ENCODE assay signal across 18 cellular contexts in genomic region chr17:2378905-2379304, GRCh38.
"Had no signal": no experiment of that assay in that cellular context is flagged by ENCODE, and none has a peak within 500 bp of the region (broad histone marks: within the 10 kb centered on the region; RNA-seq: fewer than 3 reads in every experiment).

No MANE protein-coding gene starts in this region.

- ATAC-seq: activated CD4-positive, alpha-beta T cell treated with anti-CD3 and anti-CD28 coated beads for 36 hours; activated naive CD8-positive, alpha-beta T cell treated with anti-CD3 and anti-CD28 coated beads, Interleukin-2, amount 50 U/mL, for 24 hours; body of pancreas; left lung; naive thymus-derived CD4-positive, alpha-beta T cell; right cardiac atrium; WTC11 had no signal

- H3K9me3 ChIP-seq: body of pancreas, left lung, tibial artery had no signal

- H3K4me1 Mint-ChIP-seq: activated naive CD8-positive, alpha-beta T cell treated with anti-CD3 and anti-CD28 coated beads, Interleukin-2, amount 50 U/mL, for 24 hours had no signal

- H3K27me3 ChIP-seq: body of pancreas, left lung, tibial artery had no signal

- H3K27me3 Mint-ChIP-seq: activated CD4-positive, alpha-beta T cell treated with anti-CD3 and anti-CD28 coated beads for 36 hours; activated naive CD8-positive, alpha-beta T cell treated with anti-CD3 and anti-CD28 coated beads, Interleukin-2, amount 50 U/mL, for 24 hours; naive thymus-derived CD4-positive, alpha-beta T cell; stimulated activated naive CD8-positive, alpha-beta T cell treated with anti-CD3 and anti-CD28 coated beads, Interleukin-15, Interleukin-2, amounts not matched to agents 100 ng/mL and 50 ng/mL, for 24 hours had no signal

- H3K27ac ChIP-seq: body of pancreas, left lung, parathyroid adenoma, tibial artery had no signal

- H2AFZ ChIP-seq: parathyroid adenoma had no signal

- H3K4me3 Mint-ChIP-seq: activated CD4-positive, alpha-beta T cell treated with anti-CD3 and anti-CD28 coated beads for 36 hours; activated naive CD8-positive, alpha-beta T cell treated with anti-CD3 and anti-CD28 coated beads, Interleukin-2, amount 50 U/mL, for 24 hours; naive thymus-derived CD4-positive, alpha-beta T cell; stimulated activated naive CD8-positive, alpha-beta T cell treated with anti-CD3 and anti-CD28 coated beads, Interleukin-15, Interleukin-2, amounts not matched to agents 100 ng/mL and 50 ng/mL, for 24 hours; WTC11 had no signal

- H3K4me3 ChIP-seq: body of pancreas, left lung, tibial artery had no signal

- H3K9me3 Mint-ChIP-seq: activated naive CD8-positive, alpha-beta T cell treated with anti-CD3 and anti-CD28 coated beads, Interleukin-2, amount 50 U/mL, for 24 hours; naive thymus-derived CD4-positive, alpha-beta T cell; stimulated activated naive CD8-positive, alpha-beta T cell treated with anti-CD3 and anti-CD28 coated beads, Interleukin-15, Interleukin-2, amounts not matched to agents 100 ng/mL and 50 ng/mL, for 24 hours; WTC11 had no signal

- H3K9ac ChIP-seq: parathyroid adenoma had no signal

- DNase-seq: activated CD4-positive, alpha-beta T cell treated with anti-CD3 and anti-CD28 coated beads for 36 hours; activated CD4-positive, alpha-beta T cell treated with anti-CD3 and anti-CD28 coated beads, Interleukin-2, amount 50 U/mL, for 48 hours; activated gamma-delta T cell; activated naive CD4-positive, alpha-beta T cell treated with anti-CD3 and anti-CD28 coated beads, Interleukin-2, amount 50 U/mL, for 16 hours; activated naive CD8-positive, alpha-beta T cell treated with anti-CD3 and anti-CD28 coated beads, Interleukin-2, amount 50 U/mL, for 24 hours; anterior cingulate cortex; body of pancreas; naive thymus-derived CD4-positive, alpha-beta T cell; stimulated activated CD4-positive, alpha-beta T cell treated with anti-CD3 and anti-CD28 coated beads, Interleukin-12 subunit alpha, Interleukin-12 subunit beta, amount 100 ng/mL, for 4 hours; stimulated activated CD4-positive, alpha-beta T cell treated with anti-CD3 and anti-CD28 coated beads, Interleukin-4, amount 100 ng/mL, for 4 hours; T-helper 1 cell; T-helper 9 cell; tibial artery had no signal

- H3K27ac Mint-ChIP-seq: activated CD4-positive, alpha-beta T cell treated with anti-CD3 and anti-CD28 coated beads for 36 hours; activated naive CD8-positive, alpha-beta T cell treated with anti-CD3 and anti-CD28 coated beads, Interleukin-2, amount 50 U/mL, for 24 hours; stimulated activated naive CD8-positive, alpha-beta T cell treated with anti-CD3 and anti-CD28 coated beads, Interleukin-15, Interleukin-2, amounts not matched to agents 100 ng/mL and 50 ng/mL, for 24 hours; WTC11 had no signal
